In genomic region chr17:45974916-45975630, GRCh38 we compare ENCODE assay signal across 14 cellular contexts. TPM values are rescaled to one million over a fixed set of nuclear protein-coding genes. Genes with fewer than 3 reads are reported as not detected.
"Had no signal": no experiment of that assay in that cellular context is flagged by ENCODE, and none has a peak within 500 bp of the region (broad histone marks: within the 10 kb centered on the region; RNA-seq: fewer than 3 reads in every experiment).

No MANE protein-coding gene starts in this region.

- H3K4me3 Mint-ChIP-seq: activated CD4-positive, alpha-beta T cell treated with anti-CD3 and anti-CD28 coated beads, Interleukin-2, amount 10 ng/mL, durations not matched to agents 24 days and 14 days; central memory CD8-positive, alpha-beta T cell; endodermal cell; stimulated activated effector memory CD8-positive, alpha-beta T cell treated with anti-CD3 and anti-CD28 coated beads, Interleukin-12 subunit alpha, Interleukin-12 subunit beta, amount 100 ng/mL, for 72 hours had no signal

- H3K27me3 Mint-ChIP-seq: activated CD4-positive, alpha-beta T cell treated with anti-CD3 and anti-CD28 coated beads, Interleukin-2, amount 10 ng/mL, durations not matched to agents 24 days and 14 days had no signal

- ATAC-seq: stimulated activated effector memory CD8-positive, alpha-beta T cell treated with anti-CD3 and anti-CD28 coated beads, Interleukin-12 subunit alpha, Interleukin-12 subunit beta, amount 100 ng/mL, for 72 hours had no signal

- H3K27ac ChIP-seq: parathyroid adenoma, SJSA1, upper lobe of left lung, WERI-Rb-1 had no signal

- H3K9me3 ChIP-seq: upper lobe of left lung had no signal

- H3K27ac Mint-ChIP-seq: activated CD4-positive, alpha-beta T cell treated with anti-CD3 and anti-CD28 coated beads, Interleukin-2, amount 10 ng/mL, durations not matched to agents 24 days and 14 days; endodermal cell; stimulated activated effector memory CD8-positive, alpha-beta T cell treated with anti-CD3 and anti-CD28 coated beads, Interleukin-12 subunit alpha, Interleukin-12 subunit beta, amount 100 ng/mL, for 72 hours had no signal

- H3K9ac ChIP-seq: parathyroid adenoma had no signal

- H2AFZ ChIP-seq: parathyroid adenoma had no signal

- H3K9me3 Mint-ChIP-seq: activated CD4-positive, alpha-beta T cell treated with anti-CD3 and anti-CD28 coated beads, Interleukin-2, amount 10 ng/mL, durations not matched to agents 24 days and 14 days; endodermal cell had no signal

- DNase-seq: activated CD4-positive, alpha-beta T cell treated with anti-CD3 and anti-CD28 coated beads, Interleukin-2, amount 10 ng/mL, durations not matched to agents 24 days and 14 days; activated naive CD4-positive, alpha-beta T cell treated with Interleukin-2 at 50 U/mL for 16 hours; dermis blood vessel endothelial cell; endodermal cell; erythroblast; SW 1271; upper lobe of left lung; WERI-Rb-1 had no signal

- H3K36me3 Mint-ChIP-seq: stimulated activated effector memory CD8-positive, alpha-beta T cell treated with anti-CD3 and anti-CD28 coated beads, Interleukin-12 subunit alpha, Interleukin-12 subunit beta, amount 100 ng/mL, for 72 hours had no signal

- H3K4me3 ChIP-seq: SJSA1, skin epidermis, upper lobe of left lung had no signal

- H3K27me3 ChIP-seq: upper lobe of left lung had no signal

- H3K4me1 ChIP-seq: parathyroid adenoma, SJSA1 had no signal

- H3K4me1 Mint-ChIP-seq: activated CD4-positive, alpha-beta T cell treated with anti-CD3 and anti-CD28 coated beads, Interleukin-2, amount 10 ng/mL, durations not matched to agents 24 days and 14 days; central memory CD8-positive, alpha-beta T cell; endodermal cell; stimulated activated effector memory CD8-positive, alpha-beta T cell treated with anti-CD3 and anti-CD28 coated beads, Interleukin-12 subunit alpha, Interleukin-12 subunit beta, amount 100 ng/mL, for 72 hours had no signal

- H3K36me3 ChIP-seq: SJSA1, upper lobe of left lung, WERI-Rb-1 had no signal

RNA-seq across cellular contexts. Expression of gene STH, which starts 24.0 kb away (rescaled TPM):
- total RNA-seq: activated CD4-positive, alpha-beta T cell treated with anti-CD3 and anti-CD28 coated beads, Interleukin-2, amount 10 ng/mL, durations not matched to agents 24 days and 14 days; dermis blood vessel endothelial cell; endodermal cell; SJSA1; upper lobe of left lung had no signal
- polyA plus RNA-seq: adipose tissue had no signal
